32 cellular contexts compared by ENCODE assay signal in genomic region chr3:168154101-168154500, GRCh38.
"Had no signal": no experiment of that assay in that cellular context is flagged by ENCODE, and none has a peak within 500 bp of the region (broad histone marks: within the 10 kb centered on the region; RNA-seq: fewer than 3 reads in every experiment).

No MANE protein-coding gene starts in this region.

- H3K4me3 ChIP-seq: ascending aorta, PC-9 had no signal

- H3K4me1 ChIP-seq: ascending aorta had no signal

- ATAC-seq: activated CD8-positive, alpha-beta memory T cell treated with anti-CD3 and anti-CD28 coated beads, Interleukin-2, amount 10 ng/mL, durations not matched to agents 7 days and 5 days; Right ventricle myocardium inferior; SK-N-SH treated with all-trans-retinoic acid at 6 μM for 48 hours; T-cell; T-helper 17 cell had no signal

- DNase-seq: activated B cell treated with CpG ODN at 0.5 μM for 24 hours; activated CD4-positive, alpha-beta memory T cell treated with anti-CD3 and anti-CD28 coated beads, Interleukin-2, amount 10 ng/mL, durations not matched to agents 7 days and 5 days; activated CD4-positive, alpha-beta T cell treated with anti-CD3 and anti-CD28 coated beads for 4 hours; activated CD4-positive, CD25-positive, alpha-beta regulatory T cell treated with anti-CD3 and anti-CD28 coated beads, Interleukin-2, amount 50 U/mL, for 72 hours; activated CD8-positive, alpha-beta memory T cell treated with anti-CD3 and anti-CD28 coated beads for 24 hours; activated CD8-positive, alpha-beta memory T cell treated with anti-CD3 and anti-CD28 coated beads, Interleukin-2, amount 10 ng/mL, durations not matched to agents 7 days and 5 days; activated CD8-positive, alpha-beta memory T cell treated with anti-CD3 and anti-CD28 coated beads, Interleukin-2, amount 50 U/mL, for 48 hours; activated effector memory CD4-positive, alpha-beta T cell treated with Interleukin-2 at 50 U/mL for 16 hours; activated naive CD4-positive, alpha-beta T cell treated with anti-CD3 and anti-CD28 coated beads, Interleukin-2, amount 10 ng/mL, durations not matched to agents 7 days and 5 days; activated naive CD8-positive, alpha-beta T cell treated with anti-CD3 and anti-CD28 coated beads, Interleukin-2, amount 50 U/mL, for 24 hours; activated T-cell treated with anti-CD3 and anti-CD28 coated beads, Interleukin-2, amount 50 U/mL, for 48 hours; amygdala; KG1; MM.1S; MV-4-11; NCI-H1092; NCI-H1436 treated with DMSO at 0.1 percent for 48 hours; NCI-H1694 treated with DMSO at 0.1 percent for 48 hours; NCI-H2029; NCI-H510A; NCI-H526; NCI-H748 treated with DMSO at 0.1 percent for 48 hours; NK-92 treated with Interleukin-12 subunit alpha and Interleukin-12 subunit beta, amount 100 ng/mL, for 24 hours; SIG-M5; T-cell; T-helper 17 cell had no signal

- H3K27me3 ChIP-seq: ascending aorta had no signal

- H3K36me3 ChIP-seq: ascending aorta had no signal

- H3K27ac ChIP-seq: ascending aorta, PC-9, RWPE1, VCaP had no signal
